ENCODE assay signal across 9 cellular contexts in the genomic region with DNA sequence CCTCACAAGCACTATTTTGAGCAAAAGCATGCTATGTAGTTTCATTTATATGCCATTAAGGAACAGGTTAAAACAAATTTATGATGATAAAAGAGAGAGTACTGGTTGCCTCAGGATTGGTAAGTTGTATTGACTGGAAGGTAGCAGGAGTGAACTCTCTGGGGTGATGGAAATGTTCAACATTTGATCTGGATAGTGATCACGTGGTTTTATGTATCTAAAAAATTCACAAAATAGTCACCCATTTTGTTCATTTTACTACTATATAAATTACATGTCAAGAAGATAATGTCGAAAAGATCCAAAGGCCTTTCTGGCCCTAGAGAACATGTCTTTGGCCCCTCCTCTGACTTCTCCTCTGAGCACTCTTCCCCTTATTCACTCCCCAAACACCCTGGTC. TPM values are rescaled to one million over a fixed set of nuclear protein-coding genes. Genes with fewer than 3 reads are reported as not detected.
"Had no signal": no experiment of that assay in that cellular context is flagged by ENCODE, and none has a peak within 500 bp of the region (broad histone marks: within the 10 kb centered on the region; RNA-seq: fewer than 3 reads in every experiment).

No MANE protein-coding gene starts in this region.

- H3K9me3 ChIP-seq: HAP-1 had no signal

- H3K9me3 Mint-ChIP-seq: HFFc6 had no signal

- H3K4me2 ChIP-seq: KMS-11 had no signal

- H3K9ac ChIP-seq: GM23248, KMS-11 had no signal

- H3K4me3 Mint-ChIP-seq: HFFc6 had no signal

- H3K27ac Mint-ChIP-seq: HFFc6 had no signal

- DNase-seq: GM23248, GOT3, H7, HFFc6, IMR-90, KBM-7 had no signal

- H3K4me3 ChIP-seq: GM23248, HAP-1 had no signal

- H3K27ac ChIP-seq: GM23248, KMS-11 had no signal

- ATAC-seq: HCT116 had no signal

- H3K36me3 ChIP-seq: HAP-1 had no signal

- H2AFZ ChIP-seq: GM23248 had no signal

RNA-seq across cellular contexts. Expression of gene RAPGEF4, which starts 10.4 kb away (rescaled TPM):
- polyA plus RNA-seq: GM23248 had no signal
